2 cellular contexts compared by ENCODE assay signal in the genomic region with DNA sequence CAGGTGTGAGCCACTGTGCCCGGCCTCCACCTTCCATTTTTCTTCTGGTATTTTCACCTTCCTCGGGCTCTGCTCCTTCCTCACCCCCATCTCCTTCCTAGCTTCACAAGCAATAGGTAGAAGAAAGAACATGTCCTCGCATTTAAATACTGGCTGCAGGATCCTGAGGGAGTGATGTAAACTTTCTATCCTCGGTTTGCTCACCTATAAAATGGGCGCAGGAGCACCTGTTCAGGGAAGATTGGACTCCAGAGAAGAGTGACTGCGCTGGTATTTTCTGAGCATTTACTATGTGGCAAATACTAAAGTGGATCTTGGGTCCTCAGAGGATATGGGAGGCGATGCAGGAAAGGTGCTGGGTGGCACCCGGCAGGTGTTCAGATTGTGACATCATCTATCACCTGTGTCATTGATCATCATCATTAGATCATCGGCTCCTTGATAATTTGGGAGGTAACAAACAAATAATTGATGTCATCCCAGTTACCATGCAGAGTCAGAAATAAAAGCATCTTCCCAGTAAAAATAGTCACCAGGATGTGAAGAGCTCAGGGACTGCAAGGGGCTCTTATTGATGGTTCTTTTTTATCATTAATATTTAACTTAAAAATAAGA.
A peak's percentile ranks its signal among the peaks of the same experiment; 100 is the strongest.
TF ChIP-seq lines count a peak whose summit lies in the region.

No MANE protein-coding gene starts in this region.

TF ChIP-seq in HepG2, 621 proteins besides CTCF, POLR2A, EP300 and RAD21:
- no peak for TF ChIP-seq ZFP36 (IDR thresholded peaks at IDR 0.05; ENCODE audit: borderline replicate concordance, low read depth, low read length, partially characterized antibody)
- no peak for TF ChIP-seq ZNF607 (CRISPR knock-in tag; IDR thresholded peaks at IDR 0.05; ENCODE audit: borderline replicate concordance)
- TF ChIP-seq ZNF629 (CRISPR knock-in tag; conservative IDR thresholded peaks at IDR 0.05): peak; percentile 64
- no peak for TF ChIP-seq ONECUT2 (CRISPR knock-in tag; IDR thresholded peaks at IDR 0.05)
- TF ChIP-seq CREB1 (IDR thresholded peaks at IDR 0.05): peak; percentile 66
- TF ChIP-seq CREB1 (CRISPR knock-in tag; IDR thresholded peaks at IDR 0.05): no peak
- TF ChIP-seq ATF7 (IDR thresholded peaks at IDR 0.05): peak; percentile 54
- no peak for TF ChIP-seq ATF7 (CRISPR knock-in tag; IDR thresholded peaks at IDR 0.05)

TF ChIP-seq in H1, 55 proteins besides CTCF, POLR2A, EP300 and RAD21:
- TF ChIP-seq KDM1A (IDR thresholded peaks at IDR 0.05; ENCODE audit: borderline replicate concordance, low read length) (peak; percentile 71; the same call in 1 of the 2 replicates), TCF12 (IDR thresholded peaks at IDR 0.05; ENCODE audit: low read depth, low read length) (no peak)
